Comparison of ENCODE assay signal across 12 cellular contexts in genomic region chr22:39220897-39221850, GRCh38. TPM values are rescaled to one million over a fixed set of nuclear protein-coding genes. Genes with fewer than 3 reads are reported as not detected.
DNase-seq lines count a peak whose midpoint lies in the region; ATAC-seq and TF ChIP-seq lines count a peak whose summit lies in the region.
"Had no signal": no experiment of that assay in that cellular context is flagged by ENCODE, and none has a peak within 500 bp of the region (broad histone marks: within the 10 kb centered on the region; RNA-seq: fewer than 3 reads in every experiment).

No MANE protein-coding gene starts in this region.

- H3K27me3 Mint-ChIP-seq in activated naive CD4-positive, alpha-beta T cell treated with anti-CD3 and anti-CD28 coated beads, Interleukin-2, amount 10 ng/mL, durations not matched to agents 7 days and 5 days = peaks cover 48% of the 10 kb centered on the region

- no peak overlapping the region for H3K27ac ChIP-seq in mammary epithelial cell (ENCODE audit: insufficient read depth, low read depth, low read length)
- peak overlapping the region; percentile 13 for H3K27ac ChIP-seq in subcutaneous abdominal adipose tissue (ENCODE audit: low read depth, low read length)
- H3K27ac ChIP-seq in SK-N-SH (ENCODE audit: low read depth in 2 of 2, low read length in 1 of 2) = no peak overlapping the region
- H3K27ac ChIP-seq: dorsolateral prefrontal cortex had no signal

- POLR2A ChIA-PET in SK-N-SH (lab: Yijun Ruan, JAX) = no interaction called here

- H3K4me1 Mint-ChIP-seq in activated naive CD4-positive, alpha-beta T cell treated with anti-CD3 and anti-CD28 coated beads, Interleukin-2, amount 10 ng/mL, durations not matched to agents 7 days and 5 days = peaks cover 4% of the 10 kb centered on the region

- H3K36me3 ChIP-seq in mammary epithelial cell (ENCODE audit: insufficient read depth, low read length) (peaks cover 9% of the 10 kb centered on the region), subcutaneous abdominal adipose tissue (ENCODE audit: control insufficient read depth in 5 of 5, insufficient read depth in 5 of 5, low read length in 5 of 5) (peaks cover 0 to 47% (median 39%) of the 10 kb centered on the region in 5 donors), SK-N-SH (replicated peaks in 1 of 2; ENCODE audit: control insufficient read depth in 1 of 2, insufficient read depth in 2 of 2, low read length in 1 of 2) (no peaks in the 10 kb centered on the region)

- H2AFZ ChIP-seq in mammary epithelial cell (ENCODE audit: low read depth, low read length) (no peak overlapping the region), SK-N-SH (ENCODE audit: low read depth) (no peak overlapping the region)

- peaks cover 1% of the 10 kb centered on the region for H3K36me3 Mint-ChIP-seq in activated naive CD4-positive, alpha-beta T cell treated with anti-CD3 and anti-CD28 coated beads, Interleukin-2, amount 10 ng/mL, durations not matched to agents 7 days and 5 days

- 82% methylated on average over 8 of the region's 9 CpGs for WGBS in mammary epithelial cell (ENCODE audit: low coverage, missing lambda C conversion rate)
- 31% methylated on average over 4 of the region's 9 CpGs for WGBS in SK-N-SH (ENCODE audit: low lambda C conversion rate)

- no TSS peak for BruUV-seq in mammary epithelial cell (replicated peaks; lab: Mats Ljungman, UMichigan)

- intact Hi-C loops in mammary epithelial cell (cut with micrococcal nuclease) = no loop called here

- peaks cover 10% of the 10 kb centered on the region for H3K4me1 ChIP-seq in mammary epithelial cell (ENCODE audit: insufficient read depth, low read length)
- peaks cover 0 to 25% (median 0%) of the 10 kb centered on the region in 5 donors for H3K4me1 ChIP-seq in subcutaneous abdominal adipose tissue (ENCODE audit: control insufficient read depth in 5 of 5, insufficient read depth in 5 of 5, low read length in 5 of 5)
- H3K4me1 ChIP-seq in SK-N-SH (ENCODE audit: control insufficient read depth in 1 of 2, insufficient read depth in 2 of 2, low read depth in 1 of 2, low read length in 1 of 2) = no peaks in the 10 kb centered on the region

- in situ Hi-C loops in mammary epithelial cell (cut with MboI; ENCODE audit: low sequenced_read_pairs in 2 of 2) = no loop called here

- peaks cover 5% of the 10 kb centered on the region for H3K9me3 Mint-ChIP-seq in activated naive CD4-positive, alpha-beta T cell treated with anti-CD3 and anti-CD28 coated beads, Interleukin-2, amount 10 ng/mL, durations not matched to agents 7 days and 5 days

- H3K27me3 ChIP-seq in mammary epithelial cell (ENCODE audit: insufficient read depth, low read length) (no peaks in the 10 kb centered on the region), subcutaneous abdominal adipose tissue (ENCODE audit: control insufficient read depth in 5 of 5, insufficient read depth in 4 of 5, low read length in 5 of 5) (peaks cover 3 to 8% (median 6%) of the 10 kb centered on the region in 5 donors), SK-N-SH (ENCODE audit: insufficient read depth) (no peaks in the 10 kb centered on the region)
- H3K27me3 ChIP-seq: dorsolateral prefrontal cortex had no signal

- H3K4me3 Mint-ChIP-seq in activated naive CD4-positive, alpha-beta T cell treated with anti-CD3 and anti-CD28 coated beads, Interleukin-2, amount 10 ng/mL, durations not matched to agents 7 days and 5 days = no peak overlapping the region
- H3K4me3 Mint-ChIP-seq: naive thymus-derived CD4-positive, alpha-beta T cell had no signal

- H3K9me3 ChIP-seq in mammary epithelial cell (replicated peaks; ENCODE audit: insufficient read depth, low read length) = no peaks in the 10 kb centered on the region
- peaks cover 0 to 11% (median 5%) of the 10 kb centered on the region in 5 donors for H3K9me3 ChIP-seq in subcutaneous abdominal adipose tissue (ENCODE audit: control insufficient read depth in 5 of 5, low read length in 5 of 5)
- H3K9me3 ChIP-seq in SK-N-SH = no peaks in the 10 kb centered on the region

- TF ChIP-seq CTCF in mammary epithelial cell (conservative IDR thresholded peaks at IDR 0.05 in 1 of 2, IDR thresholded peaks at IDR 0.05 in 1 of 2; ENCODE audit: extremely low read depth in 1 of 2, insufficient read depth in 1 of 2, low read depth in 1 of 2, low read length in 2 of 2) (no peak), SK-N-SH (IDR thresholded peaks at IDR 0.05) (no peak)

- H3K4me2 ChIP-seq in mammary epithelial cell (ENCODE audit: insufficient read depth, low read depth, low read length) (no peak overlapping the region), SK-N-SH (no peak overlapping the region)

- DNase-seq in activated naive CD4-positive, alpha-beta T cell treated with anti-CD3 and anti-CD28 coated beads, Interleukin-2, amount 10 ng/mL, durations not matched to agents 7 days and 5 days = peak; percentile 8
- DNase-seq in activated naive CD4-positive, alpha-beta T cell treated with Interleukin-2 at 50 U/mL for 16 hours = no peak
- DNase-seq in mammary epithelial cell (peak; percentile 66), hepatic stellate cell (ENCODE audit: low spot score) (peak; percentile 29), nucleus accumbens (lab: John Stamatoyannopoulos, UW) (no peak), SK-N-SH (no peak)
- DNase-seq: activated naive CD4-positive, alpha-beta T cell treated with anti-CD3 and anti-CD28 coated beads, Interleukin-2, amount 50 U/mL, for 16 hours; naive thymus-derived CD4-positive, alpha-beta T cell; SHP77 had no signal

- dilution Hi-C loops in mammary epithelial cell (cut with HindIII; ENCODE audit: low sequenced_read_pairs) = no loop called here

- no peak for TF ChIP-seq EP300 in SK-N-SH (IDR thresholded peaks at IDR 0.05; ENCODE audit: borderline replicate concordance in 1 of 2, low read depth in 1 of 2, low read length in 1 of 2)

- no peak overlapping the region for H3K9ac ChIP-seq in mammary epithelial cell (ENCODE audit: insufficient read depth, low read length)
- no peak overlapping the region for H3K9ac ChIP-seq in subcutaneous abdominal adipose tissue (ENCODE audit: low read length in 5 of 5)
- H3K9ac ChIP-seq in SK-N-SH = no peak overlapping the region

- no peak for TF ChIP-seq RAD21 in SK-N-SH (IDR thresholded peaks at IDR 0.05; ENCODE audit: low read length)

- H3F3A ChIP-seq in SK-N-SH (replicated peaks; ENCODE audit: insufficient read depth) = no peaks in the 10 kb centered on the region

- no peak overlapping the region for H3K27ac Mint-ChIP-seq in activated naive CD4-positive, alpha-beta T cell treated with anti-CD3 and anti-CD28 coated beads, Interleukin-2, amount 10 ng/mL, durations not matched to agents 7 days and 5 days

- no peak for ATAC-seq in HG02588 (IDR thresholded peaks at IDR 0.05; ENCODE audit: unreplicated experiment)
- ATAC-seq: naive thymus-derived CD4-positive, alpha-beta T cell had no signal

- H4K20me1 ChIP-seq in mammary epithelial cell (ENCODE audit: insufficient read depth, low read length) = no peaks in the 10 kb centered on the region
- H4K20me1 ChIP-seq in SK-N-SH (ENCODE audit: insufficient read depth) = no peaks in the 10 kb centered on the region

- H3K4me3 ChIP-seq in mammary epithelial cell (replicated peaks in 1 of 3; ENCODE audit: insufficient read depth in 1 of 3, low read depth in 2 of 3, low read length in 3 of 3) (no peak overlapping the region), subcutaneous abdominal adipose tissue (ENCODE audit: low read depth in 1 of 5, low read length in 5 of 5) (no peak overlapping the region), SK-N-SH (ENCODE audit: low read depth in 2 of 2, low read length in 1 of 2) (no peak overlapping the region)
- H3K4me3 ChIP-seq: dorsolateral prefrontal cortex had no signal

- H3K9me2 ChIP-seq in SK-N-SH = no peaks in the 10 kb centered on the region

- H3K79me2 ChIP-seq in mammary epithelial cell (ENCODE audit: insufficient read depth, low read length) (no peaks in the 10 kb centered on the region), SK-N-SH (ENCODE audit: insufficient read depth) (no peaks in the 10 kb centered on the region)

- CTCF ChIA-PET in activated naive CD4-positive, alpha-beta T cell treated with anti-CD3 and anti-CD28 coated beads, Interleukin-2, amount 10 ng/mL, durations not matched to agents 7 days and 5 days (lab: Charles Lee) = interaction anchor here (1.4 kb wide), 1 partner anchor 95 kb away, joined by 3 read pairs; no protein-coding TSS in a partner anchor
- CTCF ChIA-PET in mammary epithelial cell (lab: Charles Lee; ENCODE audit: low non-redundant PET) = interaction anchor here (0.6 kb wide), 1 partner anchor 249 kb away, joined by 26 read pairs; no protein-coding TSS in a partner anchor
- CTCF ChIA-PET in SK-N-SH (lab: Yijun Ruan, JAX) = no interaction called here

TF ChIP-seq in SK-N-SH, 30 proteins besides CTCF, POLR2A, EP300 and RAD21 (continues in another document):
- TF ChIP-seq GABPA (IDR thresholded peaks at IDR 0.05; ENCODE audit: low read depth) (no peak), SIN3A (IDR thresholded peaks at IDR 0.05; ENCODE audit: borderline replicate concordance, low read depth, low read length) (no peak), CHD2 (IDR thresholded peaks at IDR 0.05; ENCODE audit: low read length, partially characterized antibody) (no peak), RFX5 (IDR thresholded peaks at IDR 0.05; ENCODE audit: low read length) (no peak), ELF1 (IDR thresholded peaks at IDR 0.05) (no peak), IRF3 (IDR thresholded peaks at IDR 0.05; ENCODE audit: low read depth, low read length) (no peak), YY1 (IDR thresholded peaks at IDR 0.05; ENCODE audit: low read depth) (no peak), MXI1 (IDR thresholded peaks at IDR 0.05; ENCODE audit: low read depth, low read length) (no peak), NFIC (IDR thresholded peaks at IDR 0.05; ENCODE audit: borderline replicate concordance) (no peak), FOSL2 (IDR thresholded peaks at IDR 0.05; ENCODE audit: borderline replicate concordance, low read depth) (no peak), TAF1 (IDR thresholded peaks at IDR 0.05; ENCODE audit: borderline replicate concordance, low read depth, low read length) (no peak), SMC3 (IDR thresholded peaks at IDR 0.05; ENCODE audit: low read depth, low read length) (no peak), MEF2A (IDR thresholded peaks at IDR 0.05; ENCODE audit: borderline replicate concordance, low read depth) (no peak)

RNA-seq across cellular contexts. Expression of gene PDGFB, which starts 23.6 kb away (rescaled TPM):
- total RNA-seq in mammary epithelial cell = 10 to 100 TPM; 11.2 to 29.2 TPM
- polyA plus RNA-seq in mammary epithelial cell (9.1 TPM), SK-N-SH (2012; rRNA removed) (0.19 and 0.44 TPM in 2 replicates)
- polyA minus RNA-seq in mammary epithelial cell = 32.0 TPM
- polyA plus RNA-seq in SK-N-SH (2012; cell fraction: cytosol; rRNA removed) = 0.06 and 0.16 TPM in 2 replicates
- 0.11 and 0.16 TPM in 2 replicates for polyA plus RNA-seq in SK-N-SH (2012; cell fraction: nucleus; rRNA removed)

Comparison
In these comparisons a context has a peak if more than half of its experiments do, and no peak if none do; other contexts are left out.
1. DNase-seq: peak in activated naive CD4-positive, alpha-beta T cell treated with anti-CD3 and anti-CD28 coated beads, Interleukin-2, amount 10 ng/mL, durations not matched to agents 7 days and 5 days (single experiment), mammary epithelial cell (single experiment) and hepatic stellate cell (single experiment); none in activated naive CD4-positive, alpha-beta T cell treated with Interleukin-2 at 50 U/mL for 16 hours (single experiment), nucleus accumbens (0 of 56) and SK-N-SH (single experiment).